Comparison of ENCODE assay signal across 20 cellular contexts in genomic region chr16:59296888-59297287, GRCh38.
"Had no signal": no experiment of that assay in that cellular context is flagged by ENCODE, and none has a peak within 500 bp of the region (broad histone marks: within the 10 kb centered on the region; RNA-seq: fewer than 3 reads in every experiment).

No MANE protein-coding gene starts in this region.

- H3K4me1 ChIP-seq: gastrocnemius medialis, left lung, pancreas, right lobe of liver, thyroid gland had no signal

- H3K36me3 Mint-ChIP-seq: naive thymus-derived CD8-positive, alpha-beta T cell; stimulated activated effector memory CD8-positive, alpha-beta T cell treated with anti-CD3 and anti-CD28 coated beads, Interleukin-12 subunit alpha, Interleukin-12 subunit beta, amount 100 ng/mL, for 72 hours had no signal

- H3K4me1 Mint-ChIP-seq: stimulated activated effector memory CD8-positive, alpha-beta T cell treated with anti-CD3 and anti-CD28 coated beads, Interleukin-12 subunit alpha, Interleukin-12 subunit beta, amount 100 ng/mL, for 72 hours had no signal

- H3K4me3 Mint-ChIP-seq: naive thymus-derived CD8-positive, alpha-beta T cell; stimulated activated effector memory CD8-positive, alpha-beta T cell treated with anti-CD3 and anti-CD28 coated beads, Interleukin-12 subunit alpha, Interleukin-12 subunit beta, amount 100 ng/mL, for 72 hours had no signal

- H3K4me3 ChIP-seq: gastrocnemius medialis, left lung, pancreas, right lobe of liver, stomach, thyroid gland had no signal

- H3K27ac ChIP-seq: epithelial cell of prostate, gastrocnemius medialis, left lung, neutrophil, pancreas, right lobe of liver, stomach, thyroid gland had no signal

- ATAC-seq: esophagus mucosa; gastrocnemius medialis; left cardiac atrium; left lung; naive thymus-derived CD8-positive, alpha-beta T cell; pancreas; right lobe of liver; stimulated activated effector memory CD8-positive, alpha-beta T cell treated with anti-CD3 and anti-CD28 coated beads, Interleukin-12 subunit alpha, Interleukin-12 subunit beta, amount 100 ng/mL, for 72 hours had no signal

- H3K27ac Mint-ChIP-seq: naive thymus-derived CD8-positive, alpha-beta T cell; stimulated activated effector memory CD8-positive, alpha-beta T cell treated with anti-CD3 and anti-CD28 coated beads, Interleukin-12 subunit alpha, Interleukin-12 subunit beta, amount 100 ng/mL, for 72 hours had no signal

- H3K9me3 ChIP-seq: gastrocnemius medialis, left lung, neutrophil, pancreas, right lobe of liver, stomach, thyroid gland had no signal

- H3K27me3 ChIP-seq: gastrocnemius medialis, left lung, neutrophil, pancreas, right lobe of liver, stomach, thyroid gland had no signal

- DNase-seq: cerebellar nuclear complex; cortex of kidney; foreskin fibroblast; gastrocnemius medialis; head of caudate nucleus; left cardiac atrium; left lung; naive thymus-derived CD8-positive, alpha-beta T cell; pancreas; right lobe of liver; stimulated activated CD4-positive, alpha-beta T cell treated with anti-CD3 and anti-CD28 coated beads, Interleukin-2, amount 100 ng/mL, for 24 hours; stimulated activated CD4-positive, alpha-beta T cell treated with anti-CD3 and anti-CD28 coated beads, Interleukin-4, amount 100 ng/mL, for 24 hours; stimulated activated naive CD4-positive, alpha-beta T cell treated with Interleukin-2 at 50 U/mL for 16 hours; stomach; thyroid gland; trophoblast cell had no signal

- H3K36me3 ChIP-seq: gastrocnemius medialis, left lung, neutrophil, pancreas, right lobe of liver, stomach, thyroid gland had no signal
